In the genomic region with DNA sequence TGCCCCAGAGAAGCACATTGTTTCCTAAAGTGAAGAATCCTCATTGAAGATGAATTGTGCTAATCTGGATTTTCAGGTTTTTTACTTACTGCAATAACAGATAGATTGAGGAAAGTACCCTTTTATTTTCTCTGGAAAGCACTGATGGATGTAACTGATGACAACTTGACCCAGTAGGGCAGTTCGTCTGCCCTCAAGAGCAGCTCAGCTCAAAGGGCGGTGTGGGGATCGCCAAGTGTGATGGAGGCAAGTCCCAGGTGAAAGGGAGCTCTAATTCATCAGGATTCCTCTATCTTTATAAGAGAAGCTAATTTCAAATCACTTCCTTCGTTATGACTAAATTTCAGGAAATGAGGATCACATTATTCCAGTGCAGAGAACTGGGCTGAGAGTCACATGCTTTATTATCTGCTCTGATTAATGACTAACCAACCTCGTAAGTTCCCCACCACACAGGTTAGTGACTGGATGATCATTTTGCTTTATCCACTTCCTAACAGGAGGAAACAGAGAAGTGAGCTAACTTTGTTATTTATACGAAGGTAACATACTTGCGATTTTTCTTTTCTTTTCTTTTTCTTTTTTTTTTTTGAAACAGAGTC, we compare ENCODE assay signal across 26 cellular contexts.
A peak's percentile ranks its signal among the peaks of the same experiment; 100 is the strongest.
DNase-seq lines count a peak whose midpoint lies in the region; ATAC-seq, FAIRE-seq and TF ChIP-seq lines count a peak whose summit lies in the region.
"Had no signal": no experiment of that assay in that cellular context is flagged by ENCODE, and none has a peak within 500 bp of the region (broad histone marks: within the 10 kb centered on the region; RNA-seq: fewer than 3 reads in every experiment).

No MANE protein-coding gene starts in this region.

- no peak overlapping the region for H3K14ac ChIP-seq in IMR-90 (replicated peaks; ENCODE audit: low read depth, low read length)

- no peaks in the 10 kb centered on the region for H3K27me3 ChIP-seq in IMR-90 (ENCODE audit: control insufficient read depth, insufficient read depth, low read length)
- H3K27me3 ChIP-seq in bronchial epithelial cell (ENCODE audit: control insufficient read depth, insufficient read depth, low read length), result no peaks in the 10 kb centered on the region
- no peaks in the 10 kb centered on the region for H3K27me3 ChIP-seq in upper lobe of left lung
- H3K27me3 ChIP-seq in lower lobe of right lung (ENCODE audit: low read depth), result no peaks in the 10 kb centered on the region
- H3K27me3 ChIP-seq: heart left ventricle had no signal

- no peak overlapping the region for H3K27ac Mint-ChIP-seq in glutamatergic neuron (ENCODE audit: unreplicated experiment)
- H3K27ac Mint-ChIP-seq: GM23338, nephron progenitor cell had no signal

- H3K23ac ChIP-seq in IMR-90 (ENCODE audit: low read depth, low read length), result no peak overlapping the region

- H2AK5ac ChIP-seq in IMR-90 (ENCODE audit: low read depth, low read length), result peak overlapping the region; percentile 40; the same call in 1 of the 2 replicates

- dilution Hi-C loops in IMR-90 (cut with HindIII; ENCODE audit: low sequenced_read_pairs, unreplicated experiment), result no loop called here

- ATAC-seq in IMR-90 (ENCODE audit: low read depth) (no peak), upper lobe of left lung (ENCODE audit: low FRiP score in 2 of 2) (no peak), lower lobe of right lung (no peak)
- ATAC-seq: CD8-positive, alpha-beta T cell; GM23338; heart left ventricle had no signal

- no peak for TF ChIP-seq RAD21 in IMR-90 (IDR thresholded peaks at IDR 0.05; ENCODE audit: low read length)

- peaks cover 3% of the 10 kb centered on the region for H3K27me3 Mint-ChIP-seq in glutamatergic neuron (ENCODE audit: unreplicated experiment)
- H3K27me3 Mint-ChIP-seq: activated CD4-positive, alpha-beta T cell treated with anti-CD3 and anti-CD28 coated beads, Interleukin-2, amount 10 ng/mL, durations not matched to agents 24 days and 14 days had no signal

- no peak overlapping the region for H4K5ac ChIP-seq in IMR-90 (ENCODE audit: low read depth, low read length)

- H3K9me3 Mint-ChIP-seq in glutamatergic neuron (ENCODE audit: unreplicated experiment), result no peaks in the 10 kb centered on the region
- H3K9me3 Mint-ChIP-seq: CD8-positive, alpha-beta T cell; GM23338 had no signal

- DNase-seq in ACHN (peak; percentile 19), IMR-90 (no peak), bronchial epithelial cell (ENCODE audit: low read depth) (peak; percentile 50), lung microvascular endothelial cell (ENCODE audit: low read depth in 2 of 2) (peak; percentile 5 to 36), upper lobe of left lung (no peak), glutamatergic neuron (no peak), lower lobe of right lung (no peak), GM19238 (ENCODE audit: insufficient read length, low spot score) (no peak)
- DNase-seq: activated CD4-positive, alpha-beta T cell treated with anti-CD3 and anti-CD28 coated beads, Interleukin-2, amount 10 ng/mL, durations not matched to agents 24 days and 14 days; amniotic stem cell; CD8-positive, alpha-beta T cell; cerebellar nuclear complex; DMS79 treated with DMSO at 0.1 percent for 48 hours; effector memory CD4-positive, alpha-beta T cell; heart left ventricle; KBM-7; mesenchymal stem cell; NCI-H2029 treated with DMSO at 0.1 percent for 48 hours; NCI-H446 treated with DMSO at 0.1 percent for 48 hours; nephron progenitor cell; NK-92 treated with Interleukin-12 subunit alpha and Interleukin-12 subunit beta, amount 100 ng/mL, for 24 hours; stimulated activated CD4-positive, alpha-beta T cell treated with anti-CD3 and anti-CD28 coated beads, Interleukin-4, amount 100 ng/mL, for 4 hours; substantia nigra had no signal

- no peaks in the 10 kb centered on the region for H4K20me1 ChIP-seq in IMR-90 (ENCODE audit: insufficient read depth, low read length)

- no peak overlapping the region for H3K4ac ChIP-seq in IMR-90 (ENCODE audit: low read depth, low read length)

- no TSS peak for BruUV-seq in IMR-90 (replicated peaks; lab: Mats Ljungman, UMichigan)

- POLR2A ChIA-PET in IMR-90 (lab: Charles Lee; ENCODE audit: unreplicated experiment), result no interaction called here

- intact Hi-C loops in IMR-90 (cut with micrococcal nuclease), result no loop called here
- intact Hi-C loops in lower lobe of right lung (cut with DNase I), result no loop called here

- H3K4me3 ChIP-seq in IMR-90 (ENCODE audit: insufficient read depth, low read depth, low read length) (no peak overlapping the region), bronchial epithelial cell (ENCODE audit: low read depth, low read length) (no peak overlapping the region), upper lobe of left lung (no peak overlapping the region), lower lobe of right lung (no peak overlapping the region)
- H3K4me3 ChIP-seq: GM23338, prostate gland, skin epidermis had no signal

- H3K4me1 ChIP-seq in IMR-90 (ENCODE audit: control insufficient read depth, insufficient read depth, low read length), result peaks cover 7% of the 10 kb centered on the region; the same call in 1 of the 2 replicates
- H3K4me1 ChIP-seq in upper lobe of left lung, result peaks cover 13 to 28% (median 23%) of the 10 kb centered on the region in 4 donors
- peaks cover 36% of the 10 kb centered on the region for H3K4me1 ChIP-seq in lower lobe of right lung
- H3K4me1 ChIP-seq: prostate gland had no signal

- no peak overlapping the region for H3K9ac ChIP-seq in IMR-90 (ENCODE audit: low read depth, low read length)

- no peak overlapping the region for H2BK20ac ChIP-seq in IMR-90 (ENCODE audit: low read depth, low read length)

- H4K8ac ChIP-seq in IMR-90 (ENCODE audit: low read depth in 2 of 2, low read length in 2 of 2), result no peak overlapping the region

- H3K56ac ChIP-seq in IMR-90 (ENCODE audit: extremely low read depth, insufficient read depth, low read length), result no peak overlapping the region

- peaks cover 18% of the 10 kb centered on the region for H3K4me1 Mint-ChIP-seq in glutamatergic neuron (ENCODE audit: low read depth, unreplicated experiment)

- H2AFZ ChIP-seq in IMR-90 (replicated peaks; ENCODE audit: low read length, poor library complexity), result no peak overlapping the region
- H2AFZ ChIP-seq: GM23338 had no signal

- no peaks in the 10 kb centered on the region; the same call in 1 of the 2 replicates for H3K9me3 ChIP-seq in IMR-90 (ENCODE audit: control insufficient read depth, insufficient read depth, low read length)
- H3K9me3 ChIP-seq in upper lobe of left lung, result no peaks in the 10 kb centered on the region
- H3K9me3 ChIP-seq in lower lobe of right lung, result no peaks in the 10 kb centered on the region
- H3K9me3 ChIP-seq: prostate gland had no signal

- H2AK9ac ChIP-seq in IMR-90 (replicated peaks; ENCODE audit: low read depth, low read length, poor library complexity), result no peak overlapping the region

- no peak overlapping the region for H4K91ac ChIP-seq in IMR-90 (ENCODE audit: insufficient read depth, low read depth, low read length)

- H3K27ac ChIP-seq in IMR-90 (ENCODE audit: insufficient read depth, low read length) (no peak overlapping the region), upper lobe of left lung (no peak overlapping the region), lower lobe of right lung (no peak overlapping the region)
- H3K27ac ChIP-seq: prostate gland had no signal

- FAIRE-seq in bronchial epithelial cell (lab: Jason Lieb, UNC), result no peak

- in situ Hi-C loops in ACHN (cut with HindIII; ENCODE audit: low pct_ligation_motif_present, low pct_unique_long_range_greater_than_20kb, low sequenced_read_pairs), result no loop called here
- in situ Hi-C loops in IMR-90 (cut with MboI; ENCODE audit: low sequenced_read_pairs), result no loop called here

- H3K9me1 ChIP-seq in IMR-90 (ENCODE audit: insufficient read depth, low read length), result peaks cover 3% of the 10 kb centered on the region; the same call in 1 of the 2 replicates

- no peaks in the 10 kb centered on the region for H3K79me1 ChIP-seq in IMR-90 (ENCODE audit: low read depth in 1 of 2, low read length in 2 of 2)

- H3K36me3 Mint-ChIP-seq in glutamatergic neuron (ENCODE audit: unreplicated experiment), result no peaks in the 10 kb centered on the region
- H3K36me3 Mint-ChIP-seq: CD8-positive, alpha-beta T cell had no signal

- CTCF ChIA-PET in IMR-90 (lab: Yijun Ruan, JAX), result no interaction called here

- TF ChIP-seq EP300 in upper lobe of left lung (IDR thresholded peaks at IDR 0.05), result no peak

- H2BK120ac ChIP-seq in IMR-90 (ENCODE audit: low read depth, low read length), result no peak overlapping the region

- no peak overlapping the region for H2BK15ac ChIP-seq in IMR-90 (ENCODE audit: low read depth, low read length)

- no peak overlapping the region for H3K4me2 ChIP-seq in IMR-90 (ENCODE audit: low read depth, low read length)
- H3K4me2 ChIP-seq: GM23338 had no signal

- H3K4me3 Mint-ChIP-seq in glutamatergic neuron (ENCODE audit: unreplicated experiment), result no peak overlapping the region
- H3K4me3 Mint-ChIP-seq: activated CD4-positive, alpha-beta T cell treated with anti-CD3 and anti-CD28 coated beads, Interleukin-2, amount 10 ng/mL, durations not matched to agents 24 days and 14 days; GM23338; nephron progenitor cell had no signal

- TF ChIP-seq CTCF in IMR-90 (conservative IDR thresholded peaks at IDR 0.05; ENCODE audit: low read depth, low read length) (no peak), bronchial epithelial cell (IDR thresholded peaks at IDR 0.05; ENCODE audit: insufficient read depth, low read length, severe bottlenecking) (no peak), upper lobe of left lung (IDR thresholded peaks at IDR 0.05) (no peak), glutamatergic neuron (IDR thresholded peaks at IDR 0.05; ENCODE audit: partially characterized antibody, unreplicated experiment) (no peak), lower lobe of right lung (IDR thresholded peaks at IDR 0.05) (no peak)

- TF ChIP-seq POLR2A in IMR-90 (IDR thresholded peaks at IDR 0.05; ENCODE audit: low read depth, low read length) (no peak), upper lobe of left lung (IDR thresholded peaks at IDR 0.05) (no peak)

- no CpG with 5 or more reads among the region's 7 CpGs for WGBS in IMR-90 (ENCODE audit: extremely low coverage in 2 of 2, insufficient read length in 1 of 2), 2 experiments
- 80 to 83% methylated on average over 7 of the region's 7 CpGs for WGBS in upper lobe of left lung, 2 donors

- H3K36me3 ChIP-seq in IMR-90 (ENCODE audit: control insufficient read depth, insufficient read depth, low read length) (no peaks in the 10 kb centered on the region), bronchial epithelial cell (ENCODE audit: control insufficient read depth, insufficient read depth, low read length) (no peaks in the 10 kb centered on the region), upper lobe of left lung (no peaks in the 10 kb centered on the region), lower lobe of right lung (no peaks in the 10 kb centered on the region)
- H3K36me3 ChIP-seq: heart left ventricle, prostate gland had no signal

- H2BK5ac ChIP-seq in IMR-90 (ENCODE audit: low read depth, low read length, poor library complexity, severe bottlenecking), result no peak overlapping the region

- no peak overlapping the region for H3K18ac ChIP-seq in IMR-90 (ENCODE audit: low read depth, low read length)

TF ChIP-seq in IMR-90, 13 proteins besides CTCF, POLR2A, EP300 and RAD21 (continues in another document):
- TF ChIP-seq MAFK (IDR thresholded peaks at IDR 0.05; ENCODE audit: low read depth, low read length) (no peak), SMC3 (IDR thresholded peaks at IDR 0.05; ENCODE audit: low read depth, low read length) (no peak), MAZ (IDR thresholded peaks at IDR 0.05; ENCODE audit: borderline replicate concordance, low read depth, low read length) (no peak), CEBPB (IDR thresholded peaks at IDR 0.05; ENCODE audit: low read depth, low read length) (no peak)

Comparison
In these comparisons a context has a peak if more than half of its experiments do, and no peak if none do; other contexts are left out.
1. DNase-seq: peak in ACHN (single experiment), bronchial epithelial cell (single experiment) and lung microvascular endothelial cell (2 of 2); none in IMR-90 (single experiment), upper lobe of left lung (0 of 2), glutamatergic neuron (single experiment), lower lobe of right lung (single experiment) and GM19238 (single experiment).